In the genomic region with DNA sequence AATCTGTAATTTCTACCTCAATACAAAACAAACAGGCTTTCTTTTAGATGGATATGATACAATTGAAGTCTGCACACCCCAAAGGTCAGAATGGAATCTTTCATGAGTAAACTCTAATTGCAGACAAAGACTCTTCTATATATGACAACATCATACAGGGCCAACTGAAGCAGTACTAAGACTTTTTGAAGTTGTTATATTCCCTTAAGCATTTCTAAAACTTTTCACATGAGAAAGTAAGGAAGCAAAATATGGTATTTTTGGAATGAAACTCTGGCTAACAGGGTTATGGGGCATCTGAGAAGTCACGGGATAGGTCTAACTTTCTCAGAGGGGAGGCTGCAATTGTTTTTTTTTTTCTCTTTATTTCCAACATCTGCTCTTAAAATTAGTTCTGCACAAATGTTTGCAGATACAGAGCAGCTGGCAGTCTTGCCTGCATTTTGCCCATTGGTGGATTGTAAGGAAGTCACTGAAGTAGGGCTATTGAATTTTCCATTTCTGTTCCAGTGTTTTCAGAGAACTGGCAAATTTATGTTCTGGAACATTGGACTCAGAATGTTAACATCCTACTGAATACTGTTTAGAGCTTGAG, we compare ENCODE assay signal across 1 cellular context.
TF ChIP-seq lines count a peak whose summit lies in the region.

No MANE protein-coding gene starts in this region.

TF ChIP-seq in A549, 52 proteins besides CTCF, POLR2A, EP300 and RAD21 (continued from another document):
- TF ChIP-seq HOXA7 (CRISPR knock-in tag; IDR thresholded peaks at IDR 0.05) (no peak), SREBF2 (IDR thresholded peaks at IDR 0.05) (no peak), CHD4 (IDR thresholded peaks at IDR 0.05; ENCODE audit: borderline replicate concordance) (no peak), SMC3 (IDR thresholded peaks at IDR 0.05) (no peak)
